ENCODE assay signal across 8 cellular contexts in genomic region chr9:99433555-99433954, GRCh38.
DNase-seq lines count a peak whose midpoint lies in the region; ATAC-seq and TF ChIP-seq lines count a peak whose summit lies in the region.

No MANE protein-coding gene starts in this region.

- no peaks in the 10 kb centered on the region for H3K9me3 ChIP-seq in hepatocyte (ENCODE audit: low read depth)
- H3K9me3 ChIP-seq in WERI-Rb-1 (ENCODE audit: severe bottlenecking): peaks cover 4% of the 10 kb centered on the region

- 13% methylated on average over 3 of the region's 3 CpGs for WGBS in hepatocyte (ENCODE audit: low lambda C conversion rate, missing lambda C conversion rate)

- H3K27ac ChIP-seq in hepatocyte: peak overlapping the region; percentile 76
- H3K27ac ChIP-seq in WERI-Rb-1: no peak overlapping the region

- H3K36me3 ChIP-seq in hepatocyte (replicated peaks; ENCODE audit: insufficient read depth, low read depth) (no peaks in the 10 kb centered on the region), WERI-Rb-1 (no peaks in the 10 kb centered on the region)

- peak overlapping the region in 1 of 2 donors; percentile 61 for H3K4me3 Mint-ChIP-seq in activated T-cell treated with anti-CD3 and anti-CD28 coated beads, Interleukin-2, amount 50 U/mL, for 72 hours

- H4K20me1 ChIP-seq in hepatocyte (ENCODE audit: insufficient read depth, poor library complexity, severe bottlenecking): no peaks in the 10 kb centered on the region

- H3K27me3 ChIP-seq in hepatocyte: no peaks in the 10 kb centered on the region
- H3K27me3 ChIP-seq in WERI-Rb-1 (ENCODE audit: insufficient read depth, low read depth, severe bottlenecking): no peaks in the 10 kb centered on the region

- no peak overlapping the region for H3K4me3 ChIP-seq in hepatocyte
- no peak overlapping the region for H3K4me3 ChIP-seq in WERI-Rb-1 (ENCODE audit: low read depth, low read length)

- peak overlapping the region; percentile 83 for H3K27ac Mint-ChIP-seq in activated T-cell treated with anti-CD3 and anti-CD28 coated beads, Interleukin-2, amount 50 U/mL, for 72 hours

- no peaks in the 10 kb centered on the region for H3K27me3 Mint-ChIP-seq in activated T-cell treated with anti-CD3 and anti-CD28 coated beads, Interleukin-2, amount 50 U/mL, for 72 hours (ENCODE audit: low read depth)

- H3K4me1 ChIP-seq in hepatocyte (ENCODE audit: insufficient read depth): peaks cover 8% of the 10 kb centered on the region

- H3K9me2 ChIP-seq in hepatocyte (replicated peaks; ENCODE audit: insufficient read depth): no peaks in the 10 kb centered on the region

- TF ChIP-seq CTCF in hepatocyte (IDR thresholded peaks at IDR 0.05; ENCODE audit: poor library complexity) (no peak), WERI-Rb-1 (IDR thresholded peaks at IDR 0.05; ENCODE audit: low read depth, low read length) (no peak)

- H3K9me3 Mint-ChIP-seq in activated T-cell treated with anti-CD3 and anti-CD28 coated beads, Interleukin-2, amount 50 U/mL, for 72 hours: no peaks in the 10 kb centered on the region

- no peak overlapping the region for H3K4me2 ChIP-seq in hepatocyte

- H3K4me1 Mint-ChIP-seq in activated T-cell treated with anti-CD3 and anti-CD28 coated beads, Interleukin-2, amount 50 U/mL, for 72 hours (ENCODE audit: low read depth): peaks cover 22% of the 10 kb centered on the region

- H2AFZ ChIP-seq in hepatocyte: no peak overlapping the region

- H3K36me3 Mint-ChIP-seq in activated T-cell treated with anti-CD3 and anti-CD28 coated beads, Interleukin-2, amount 50 U/mL, for 72 hours (ENCODE audit: insufficient read depth in 2 of 2): no peaks in the 10 kb centered on the region

- DNase-seq in NK-92 (lab: John Stamatoyannopoulos, UW; ENCODE audit: unreplicated experiment) (peak; percentile 13), hepatocyte (ENCODE audit: low spot score) (peak; percentile 78), WERI-Rb-1 (no peak), NCI-H2081 (lab: John Stamatoyannopoulos, UW) (no peak)
- DNase-seq in activated T-cell treated with anti-CD3 and anti-CD28 coated beads, Interleukin-2, amount 50 U/mL, for 72 hours: peak; percentile 73 to 80
- peak; percentile 25 for DNase-seq in stimulated activated CD8-positive, alpha-beta memory T cell treated with anti-CD3 and anti-CD28 coated beads, Interleukin-12 subunit alpha, Interleukin-12 subunit beta, amount 100 ng/mL, for 1 hour (ENCODE audit: low read depth)

- no peaks in the 10 kb centered on the region for H3K79me2 ChIP-seq in hepatocyte

- peak; percentile 98 for ATAC-seq in GM18858 (IDR thresholded peaks at IDR 0.05; ENCODE audit: unreplicated experiment)
- peak; percentile 99 for ATAC-seq in HG02678 (IDR thresholded peaks at IDR 0.05; ENCODE audit: unreplicated experiment)
- peak; percentile 100 for ATAC-seq in activated T-cell treated with anti-CD3 and anti-CD28 coated beads, Interleukin-2, amount 50 U/mL, for 72 hours (replicated peaks in 1 of 2)

Comparison
In these comparisons a context has a peak if more than half of its experiments do, and no peak if none do; other contexts are left out.
1. DNase-seq: peak in NK-92 (single experiment), activated T-cell treated with anti-CD3 and anti-CD28 coated beads, Interleukin-2, amount 50 U/mL, for 72 hours (2 of 2), hepatocyte (single experiment) and stimulated activated CD8-positive, alpha-beta memory T cell treated with anti-CD3 and anti-CD28 coated beads, Interleukin-12 subunit alpha, Interleukin-12 subunit beta, amount 100 ng/mL, for 1 hour (single experiment); none in WERI-Rb-1 (single experiment) and NCI-H2081 (0 of 2).
2. Peak in every context shown above with its lines, with median percentiles within 50 percentile points of each other: ATAC-seq.